Comparison of ENCODE assay signal across 6 cellular contexts in genomic region chr19:16541526-16542044, GRCh38. TPM values are rescaled to one million over a fixed set of nuclear protein-coding genes. Genes with fewer than 3 reads are reported as not detected.
DNase-seq lines count a peak whose midpoint lies in the region; FAIRE-seq and TF ChIP-seq lines count a peak whose summit lies in the region.

No MANE protein-coding gene starts in this region.

- H3K9ac ChIP-seq in muscle layer of colon (ENCODE audit: low read length) = peak overlapping the region; percentile 81

- DNase-seq in HFF-Myc (ENCODE audit: extremely low read depth, low read depth) (no peak), adrenal gland (no peak), GM03348 (ENCODE audit: low spot score) (no peak), GM12892 (ENCODE audit: insufficient read length) (no peak)

- H3K4me1 ChIP-seq in ACC112 (ENCODE audit: control insufficient read depth, insufficient read depth, low read length, unreplicated experiment) (peaks cover 9% of the 10 kb centered on the region), adrenal gland (replicated peaks in 1 of 2) (peaks cover 12 to 38% of the 10 kb centered on the region in 2 donors), muscle layer of colon (ENCODE audit: insufficient read depth, low read length) (peaks cover 29% of the 10 kb centered on the region)

- H3K9me3 ChIP-seq in adrenal gland (replicated peaks in 1 of 3) = no peaks in the 10 kb centered on the region
- H3K9me3 ChIP-seq in muscle layer of colon (ENCODE audit: low read length) = no peaks in the 10 kb centered on the region

- H3K4me3 ChIP-seq in ACC112 (ENCODE audit: low read depth, low read length) (peak overlapping the region; percentile 95), HFF-Myc (replicated peaks; ENCODE audit: low read depth, low read length) (peak overlapping the region; percentile 99), adrenal gland (peak overlapping the region; percentile 55 to 82 (median 72)), muscle layer of colon (ENCODE audit: low read depth in 1 of 2, low read length in 2 of 2) (peak overlapping the region; percentile 81 to 94)

- peak overlapping the region; percentile 62 for H2AFZ ChIP-seq in ACC112 (ENCODE audit: low read length, unreplicated experiment)

- TF ChIP-seq CTCF in HFF-Myc (IDR thresholded peaks at IDR 0.05; ENCODE audit: low read depth, low read length, missing control alignments) = no peak
- TF ChIP-seq CTCF in adrenal gland (IDR thresholded peaks at IDR 0.05) = no peak

- H3K27ac ChIP-seq in ACC112 (ENCODE audit: low read depth, low read length) = peak overlapping the region; percentile 81
- peak overlapping the region; percentile 29 to 89 (median 80) for H3K27ac ChIP-seq in adrenal gland
- H3K27ac ChIP-seq in muscle layer of colon (ENCODE audit: low read depth, low read length) = peak overlapping the region; percentile 87

- 0 to 2% (median 1%) methylated on average over 20 to 29 of the region's 29 CpGs for WGBS in adrenal gland, 4 donors

- intact Hi-C loops in adrenal gland (cut with DNase I) = no loop called here

- no peaks in the 10 kb centered on the region for H3K27me3 ChIP-seq in ACC112 (ENCODE audit: insufficient read depth, low read length)
- no peaks in the 10 kb centered on the region for H3K27me3 ChIP-seq in adrenal gland
- no peaks in the 10 kb centered on the region for H3K27me3 ChIP-seq in muscle layer of colon (ENCODE audit: control insufficient read depth in 1 of 2, insufficient read depth in 2 of 2, low read length in 2 of 2)

- H3K36me3 ChIP-seq in ACC112 (ENCODE audit: insufficient read depth, low read length) = no peaks in the 10 kb centered on the region
- H3K36me3 ChIP-seq in adrenal gland (replicated peaks in 1 of 2) = peaks cover 0 to 12% of the 10 kb centered on the region in 2 donors
- peaks cover 16% of the 10 kb centered on the region for H3K36me3 ChIP-seq in muscle layer of colon (ENCODE audit: insufficient read depth, low read length)

- peaks cover 66% of the 10 kb centered on the region for H3K79me2 ChIP-seq in ACC112 (ENCODE audit: control insufficient read depth, insufficient read depth, low read length, unreplicated experiment)

- TF ChIP-seq POLR2A in adrenal gland (IDR thresholded peaks at IDR 0.05) (no peak), GM12892 (IDR thresholded peaks at IDR 0.05; ENCODE audit: low read depth, low read length) (no peak)

- no peak for FAIRE-seq in GM12892 (lab: Jason Lieb, UNC)

RNA-seq across cellular contexts. Expression of gene CHERP, which starts 0.7 kb away (rescaled TPM):
- total RNA-seq in adrenal gland = 10 to 100 TPM in 7 of 8 donors, 1 to 10 TPM in 1; 8.4 to 50.7 (median 23.7) TPM
- polyA plus RNA-seq in adrenal gland = 10 to 100 TPM; 11.3 to 39.3 (median 24.8) TPM
- 11.0 TPM for polyA plus RNA-seq in GM12892 (2012; ENCODE audit: missing spikeins)

RNA-seq across cellular contexts. Expression of gene SLC35E1, which starts 30.6 kb away (rescaled TPM):
- 10 to 100 TPM; 22.6 to 49.8 (median 40.2) TPM for total RNA-seq in adrenal gland
- polyA plus RNA-seq in adrenal gland = 10 to 100 TPM; 22.0 to 43.1 (median 26.8) TPM
- 26.7 TPM for polyA plus RNA-seq in GM12892 (2012; ENCODE audit: missing spikeins)

RNA-seq across cellular contexts. Expression of gene C19orf44, which starts 45.4 kb away (rescaled TPM):
- 1 to 10 TPM; 3.4 to 9.3 (median 5.6) TPM for total RNA-seq in adrenal gland
- 10 to 100 TPM in 1 of 3 donors, 1 to 10 TPM in 2; 4.8 to 12.1 (median 5.9) TPM for polyA plus RNA-seq in adrenal gland
- 2.4 TPM for polyA plus RNA-seq in GM12892 (2012; ENCODE audit: missing spikeins)

RNA-seq across cellular contexts. Expression of gene CALR3, which starts 45.6 kb away (rescaled TPM):
- total RNA-seq in adrenal gland = under 1 TPM in 1 of 8 donors, not detected in 7; 0.41 TPM
- polyA plus RNA-seq in adrenal gland = under 1 TPM in 2 of 3 donors, not detected in 1; 0.07 to 0.11 TPM
- not detected for polyA plus RNA-seq in GM12892 (2012; ENCODE audit: missing spikeins)
